In genomic region chr1:15389828-15390227, GRCh38 we compare ENCODE assay signal across 7 cellular contexts. TPM values are rescaled to one million over a fixed set of nuclear protein-coding genes. Genes with fewer than 3 reads are reported as not detected.
DNase-seq lines count a peak whose midpoint lies in the region; ATAC-seq lines count a peak whose summit lies in the region.
"Not testable (repeated sequence)": the region's sequence is repeated elsewhere in the genome, so short reads cannot be mapped to it uniquely, and the experiment has no call there.
"Had no signal": no experiment of that assay in that cellular context is flagged by ENCODE, and none has a peak within 500 bp of the region (broad histone marks: within the 10 kb centered on the region; RNA-seq: fewer than 3 reads in every experiment).

No MANE protein-coding gene starts in this region.

- ATAC-seq in T-helper 17 cell: not testable (repeated sequence)

- H3K27ac Mint-ChIP-seq in T-helper 17 cell: peak overlapping the region; percentile 41

- H3K4me3 Mint-ChIP-seq in T-helper 17 cell: not testable (repeated sequence)

- H3K27me3 Mint-ChIP-seq in T-helper 17 cell: peaks cover 23% of the 10 kb centered on the region

- H3K9me3 ChIP-seq in T-helper 17 cell (ENCODE audit: control insufficient read depth, low read length, poor library complexity, severe bottlenecking): not testable (repeated sequence)

- not testable (repeated sequence) for H3K36me3 Mint-ChIP-seq in T-helper 17 cell (ENCODE audit: low read depth)

- H3K4me1 Mint-ChIP-seq in T-helper 17 cell: not testable (repeated sequence)

- DNase-seq in T-helper 17 cell: not testable (repeated sequence)

RNA-seq across cellular contexts. Expression of gene EFHD2, which starts 19.9 kb away (rescaled TPM):
- 100 to 1,000 TPM; 135 to 197 TPM for total RNA-seq in T-helper 17 cell

RNA-seq across cellular contexts. Expression of gene CTRC, which starts 48.4 kb away (rescaled TPM):
- total RNA-seq in T-helper 17 cell: 1 to 10 TPM; 2.7 to 2.9 TPM
- total RNA-seq: A172; B cell; Caco-2; Calu3; CD8-positive, alpha-beta memory T cell; Daoy had no signal
